In the genomic region with DNA sequence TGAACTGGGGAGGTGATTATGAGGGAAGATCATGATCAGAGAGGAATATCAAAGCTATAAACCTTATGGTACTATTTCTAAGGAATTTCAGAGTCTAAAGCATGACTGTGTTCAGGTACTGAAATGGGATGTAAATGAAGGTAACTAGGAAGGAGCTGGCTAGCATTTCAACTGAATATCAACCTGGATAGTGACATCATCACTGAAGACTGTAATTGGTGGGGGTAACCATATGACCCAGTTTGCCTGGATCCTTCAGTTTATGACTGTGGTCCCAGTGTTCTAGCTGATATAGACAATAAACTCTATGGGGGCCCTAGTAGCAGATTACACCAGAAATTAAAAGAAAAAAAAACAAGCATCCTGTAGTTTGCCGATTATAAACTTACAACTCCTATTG, we compare ENCODE assay signal across 20 cellular contexts.
"Had no signal": no experiment of that assay in that cellular context is flagged by ENCODE, and none has a peak within 500 bp of the region (broad histone marks: within the 10 kb centered on the region; RNA-seq: fewer than 3 reads in every experiment).

No MANE protein-coding gene starts in this region.

- DNase-seq: dorsolateral prefrontal cortex; effector CD4-positive, alpha-beta T cell; esophagus squamous epithelium; foreskin melanocyte; heart left ventricle; kidney; natural killer cell; occipital lobe; pancreas; sigmoid colon; stimulated activated CD4-positive, alpha-beta T cell treated with anti-CD3 and anti-CD28 coated beads, Interleukin-2, amount 100 ng/mL, for 24 hours; stimulated activated CD4-positive, alpha-beta T cell treated with anti-CD3 and anti-CD28 coated beads, Interleukin-4, amount 100 ng/mL, for 24 hours; stimulated activated naive CD4-positive, alpha-beta T cell treated with Interleukin-2 at 50 U/mL for 16 hours; stomach; thyroid gland; trophoblast cell had no signal

- H3K4me3 Mint-ChIP-seq: natural killer cell; stimulated activated effector memory CD8-positive, alpha-beta T cell treated with anti-CD3 and anti-CD28 coated beads, Interleukin-12 subunit alpha, Interleukin-12 subunit beta, amount 100 ng/mL, for 72 hours had no signal

- H3K9me3 Mint-ChIP-seq: stimulated activated effector memory CD8-positive, alpha-beta T cell treated with anti-CD3 and anti-CD28 coated beads, Interleukin-12 subunit alpha, Interleukin-12 subunit beta, amount 100 ng/mL, for 72 hours had no signal

- H3K27ac Mint-ChIP-seq: natural killer cell; stimulated activated effector memory CD8-positive, alpha-beta T cell treated with anti-CD3 and anti-CD28 coated beads, Interleukin-12 subunit alpha, Interleukin-12 subunit beta, amount 100 ng/mL, for 72 hours had no signal

- ATAC-seq: heart left ventricle; left lobe of liver; natural killer cell; pancreas; stimulated activated effector memory CD8-positive, alpha-beta T cell treated with anti-CD3 and anti-CD28 coated beads, Interleukin-12 subunit alpha, Interleukin-12 subunit beta, amount 100 ng/mL, for 72 hours had no signal

- H3K27me3 ChIP-seq: dorsolateral prefrontal cortex, esophagus squamous epithelium, heart left ventricle, hepatocyte, pancreas, right atrium auricular region, sigmoid colon, stomach, thyroid gland had no signal

- H3K4me1 ChIP-seq: right atrium auricular region, sigmoid colon had no signal

- H3K4me3 ChIP-seq: dorsolateral prefrontal cortex, esophagus squamous epithelium, heart left ventricle, hepatocyte, pancreas, right atrium auricular region, sigmoid colon, stomach, thyroid gland had no signal

- H3K4me2 ChIP-seq: hepatocyte had no signal

- H3K9me3 ChIP-seq: esophagus squamous epithelium, heart left ventricle, pancreas, right atrium auricular region, sigmoid colon, stomach, thyroid gland had no signal

- H3K36me3 Mint-ChIP-seq: natural killer cell; stimulated activated effector memory CD8-positive, alpha-beta T cell treated with anti-CD3 and anti-CD28 coated beads, Interleukin-12 subunit alpha, Interleukin-12 subunit beta, amount 100 ng/mL, for 72 hours had no signal

- H3K27ac ChIP-seq: esophagus squamous epithelium, heart left ventricle, hepatocyte, pancreas, right atrium auricular region, sigmoid colon, stomach, thyroid gland had no signal

- H2AFZ ChIP-seq: hepatocyte had no signal

- H3K4me1 Mint-ChIP-seq: natural killer cell; stimulated activated effector memory CD8-positive, alpha-beta T cell treated with anti-CD3 and anti-CD28 coated beads, Interleukin-12 subunit alpha, Interleukin-12 subunit beta, amount 100 ng/mL, for 72 hours had no signal
